Comparison of ENCODE assay signal across 8 cellular contexts in the genomic region with DNA sequence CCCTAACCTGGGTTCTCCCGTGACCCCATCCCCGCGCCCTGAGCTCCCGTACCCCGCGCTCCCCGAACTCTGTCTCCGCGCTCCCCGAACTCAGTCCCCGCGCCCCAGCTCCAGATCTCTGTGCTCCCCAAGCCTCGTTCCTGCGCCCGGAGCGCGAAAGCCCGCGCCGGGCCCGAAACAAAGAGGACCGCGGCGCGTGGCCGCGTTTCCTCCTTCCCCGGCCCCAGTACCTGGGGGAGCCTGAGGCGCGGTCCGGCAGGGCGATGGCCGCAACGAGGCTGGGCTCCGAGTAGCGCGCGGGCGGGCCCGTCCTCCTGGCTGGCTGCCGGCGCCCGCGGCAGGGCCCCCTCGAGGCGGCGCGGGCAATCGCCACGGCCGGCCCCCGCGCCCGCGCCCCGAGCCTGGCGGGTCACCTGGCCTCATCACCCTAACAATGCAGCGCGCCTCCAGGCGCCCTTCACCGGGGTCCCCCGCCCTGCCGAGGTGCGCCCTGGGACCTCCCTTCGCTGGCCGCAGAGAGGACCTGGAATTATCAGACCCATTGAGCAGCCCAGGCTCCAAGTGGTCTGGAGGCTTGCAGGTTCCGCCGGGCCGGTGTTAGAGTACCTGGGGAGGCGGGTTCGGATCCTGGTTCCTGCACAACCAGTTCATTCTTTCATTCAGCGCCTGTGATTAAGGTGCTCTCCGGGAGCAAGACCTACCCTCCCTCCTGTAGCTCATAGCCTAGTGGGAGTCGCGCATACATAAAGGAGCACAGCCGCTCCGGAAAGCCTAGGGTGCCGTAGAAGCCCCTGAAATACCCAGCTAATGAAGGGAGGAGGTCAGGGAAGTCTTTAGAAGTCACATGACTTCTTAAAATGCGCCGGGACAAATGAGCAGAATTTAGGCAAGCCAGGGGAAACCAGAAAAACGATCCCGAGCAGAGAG. TPM values are rescaled to one million over a fixed set of nuclear protein-coding genes. Genes with fewer than 3 reads are reported as not detected.
DNase-seq lines count a peak whose midpoint lies in the region; ATAC-seq and TF ChIP-seq lines count a peak whose summit lies in the region.

Gene TNS3 (minus strand): TSS at position 291 of the 927 bp plus-strand sequence. CDS start 142,475 bp downstream, outside the sequence.

- peak; percentile 82 for ATAC-seq in upper lobe of right lung
- ATAC-seq in GM18868 (IDR thresholded peaks at IDR 0.05; ENCODE audit: unreplicated experiment) = no peak

- peaks cover 19% of the 10 kb centered on the region for H3K4me1 Mint-ChIP-seq in endodermal cell

- no peaks in the 10 kb centered on the region for H3K79me2 ChIP-seq in mesendoderm (ENCODE audit: control insufficient read depth, insufficient read depth, low read length)

- peak within 1 kb of the TSS; percentile 90 for H3K18ac ChIP-seq in mesendoderm (ENCODE audit: low read length)

- no peak within 1 kb of the TSS for H4K8ac ChIP-seq in mesendoderm (ENCODE audit: low read depth, low read length)

- peak within 1 kb of the TSS; percentile 74 for H3K4me3 Mint-ChIP-seq in endodermal cell

- H3K4me3 ChIP-seq in endodermal cell (ENCODE audit: low read length) (peak within 1 kb of the TSS; percentile 83), mesendoderm (ENCODE audit: low read length) (peak within 1 kb of the TSS; percentile 34), upper lobe of right lung (peak within 1 kb of the TSS; percentile 69)

- TF ChIP-seq CTCF in endodermal cell (conservative IDR thresholded peaks at IDR 0.05) (peak; percentile 59), upper lobe of right lung (IDR thresholded peaks at IDR 0.05) (peak; percentile 24)

- H3K4ac ChIP-seq in mesendoderm (ENCODE audit: low read depth, low read length) = peak within 1 kb of the TSS; percentile 76

- H2BK15ac ChIP-seq in mesendoderm (replicated peaks; ENCODE audit: low read depth) = peak within 1 kb of the TSS; percentile 42

- H3K9me3 Mint-ChIP-seq in endodermal cell = no peaks in the 10 kb centered on the region

- H3K27ac Mint-ChIP-seq in endodermal cell = no peak within 1 kb of the TSS

- H3K23ac ChIP-seq in mesendoderm (ENCODE audit: low read length) = no peak within 1 kb of the TSS

- peak within 1 kb of the TSS; percentile 50 for H2BK120ac ChIP-seq in mesendoderm (ENCODE audit: low read depth, low read length)

- H2BK5ac ChIP-seq in mesendoderm (ENCODE audit: low read length) = no peak within 1 kb of the TSS

- H3K36me3 ChIP-seq in endodermal cell (ENCODE audit: control insufficient read depth, insufficient read depth, low read length) (no peaks in the 10 kb centered on the region), mesendoderm (ENCODE audit: control insufficient read depth, insufficient read depth, low read length) (no peaks in the 10 kb centered on the region), upper lobe of right lung (no peaks in the 10 kb centered on the region)

- H3K27ac ChIP-seq in endodermal cell (ENCODE audit: low read depth, low read length) (no peak within 1 kb of the TSS), mesendoderm (ENCODE audit: low read depth, low read length) (no peak within 1 kb of the TSS), upper lobe of right lung (peak within 1 kb of the TSS; percentile 89)

- H4K5ac ChIP-seq in mesendoderm (ENCODE audit: low read length) = no peak within 1 kb of the TSS

- H3K9ac ChIP-seq in endodermal cell (ENCODE audit: extremely low read depth, low read length, poor library complexity, severe bottlenecking) = peak within 1 kb of the TSS; percentile 64
- H3K9ac ChIP-seq in mesendoderm (ENCODE audit: low read length) = peak within 1 kb of the TSS; percentile 74

- DNase-seq in EL (peak; percentile 61), NCI-H69 (lab: John Stamatoyannopoulos, UW) (peak; percentile 80), endodermal cell (peak; percentile 85), mesendoderm (peak; percentile 65), upper lobe of right lung (peak; percentile 86), OCI-M1 (lab: John Stamatoyannopoulos, UW) (no peak), NCI-H187 treated with DMSO at 0.1 percent for 48 hours (lab: John Stamatoyannopoulos, UW) (no peak)

- peak within 1 kb of the TSS; percentile 78 for H3K56ac ChIP-seq in mesendoderm (ENCODE audit: low read length)

- peaks cover 9% of the 10 kb centered on the region for H3K27me3 ChIP-seq in endodermal cell (ENCODE audit: control insufficient read depth, insufficient read depth, low read length, poor library complexity, severe bottlenecking)
- no peaks in the 10 kb centered on the region for H3K27me3 ChIP-seq in mesendoderm (ENCODE audit: insufficient read depth, low read length, poor library complexity)
- H3K27me3 ChIP-seq in upper lobe of right lung = no peaks in the 10 kb centered on the region

- peaks cover 3% of the 10 kb centered on the region for H3K79me1 ChIP-seq in mesendoderm (ENCODE audit: low read length)

- peak within 1 kb of the TSS; percentile 64 for H3K4me2 ChIP-seq in mesendoderm (ENCODE audit: low read length)

- no peak within 1 kb of the TSS for H2AK5ac ChIP-seq in mesendoderm (ENCODE audit: low read length)

- 10 to 31% methylated on average over 8 to 82 of the region's 82 CpGs for whole genome bisulfite sequencing in endodermal cell (ENCODE audit: insufficient coverage in 1 of 2, insufficient read length in 1 of 2), 2 experiments
- WGBS in mesendoderm (ENCODE audit: extremely low coverage, insufficient coverage, low lambda C conversion rate) = no CpG with 5 or more reads among the region's 82 CpGs

- intact Hi-C loops in upper lobe of right lung (cut with DNase I) = no loop called here

- H3K4me1 ChIP-seq in endodermal cell (ENCODE audit: control insufficient read depth, insufficient read depth, low read length) (peaks cover 5% of the 10 kb centered on the region), mesendoderm (ENCODE audit: control insufficient read depth, low read depth, low read length) (peaks cover 3% of the 10 kb centered on the region), upper lobe of right lung (peaks cover 56% of the 10 kb centered on the region)

- peaks cover 3% of the 10 kb centered on the region for H3K36me3 Mint-ChIP-seq in endodermal cell (ENCODE audit: low read depth)

- peaks cover 24% of the 10 kb centered on the region for H3K27me3 Mint-ChIP-seq in endodermal cell (ENCODE audit: insufficient read depth)

- H3K9me3 ChIP-seq in endodermal cell (ENCODE audit: control insufficient read depth, low read length) = peaks cover 3% of the 10 kb centered on the region
- no peaks in the 10 kb centered on the region for H3K9me3 ChIP-seq in upper lobe of right lung

RNA-seq across cellular contexts. Expression of gene TNS3, which starts in this region (rescaled TPM):
- total RNA-seq in endodermal cell = 10 to 100 TPM; 33.8 to 38.5 TPM
- 18.1 TPM for polyA plus RNA-seq in endodermal cell (2013, experiment 1 of 2)
- polyA plus RNA-seq in endodermal cell (2013, experiment 2 of 2) = 19.3 TPM
- polyA plus RNA-seq in mesendoderm (2013, experiment 1 of 2) = 7.2 TPM
- polyA plus RNA-seq in mesendoderm (2013, experiment 2 of 2) = 7.8 TPM
- total RNA-seq in upper lobe of right lung = 168 TPM

Comparison
In these comparisons a context has a peak if more than half of its experiments do, and no peak if none do; other contexts are left out.
1. DNase-seq: peak in EL (single experiment), NCI-H69 (single experiment), endodermal cell (single experiment), mesendoderm (single experiment) and upper lobe of right lung (single experiment); none in OCI-M1 (single experiment) and NCI-H187 treated with DMSO at 0.1 percent for 48 hours (single experiment).
2. Peak in every context shown above with its lines, with median percentiles within 50 percentile points of each other: H3K4me3 ChIP-seq.